ENCODE assay signal across 8 cellular contexts in genomic region chr14:101721951-101722661, GRCh38. TPM values are rescaled to one million over a fixed set of nuclear protein-coding genes. Genes with fewer than 3 reads are reported as not detected.
DNase-seq lines count a peak whose midpoint lies in the region; ATAC-seq and TF ChIP-seq lines count a peak whose summit lies in the region.

No MANE protein-coding gene starts in this region.

- TF ChIP-seq POLR2A in heart left ventricle (IDR thresholded peaks at IDR 0.05) (no peak), upper lobe of left lung (IDR thresholded peaks at IDR 0.05) (peak in 2 of 4 donors; percentile 43 to 60)

- peak overlapping the region in 5 of 6 donors; percentile 42 to 97 (median 82) for H3K27ac Mint-ChIP-seq in naive B cell

- H3K9me3 ChIP-seq in heart left ventricle: no peaks in the 10 kb centered on the region
- H3K9me3 ChIP-seq in mammary epithelial cell (replicated peaks; ENCODE audit: insufficient read depth, low read length): peaks cover 2% of the 10 kb centered on the region
- H3K9me3 ChIP-seq in upper lobe of left lung: no peaks in the 10 kb centered on the region

- 58 to 63% (median 61%) methylated on average over 21 of the region's 21 CpGs for WGBS in heart left ventricle, 4 donors
- WGBS in mammary epithelial cell (ENCODE audit: low coverage, missing lambda C conversion rate): 36% methylated on average over 17 of the region's 21 CpGs
- 48 to 54% methylated on average over 21 of the region's 21 CpGs for WGBS in upper lobe of left lung, 2 donors

- H3K4me3 Mint-ChIP-seq in naive B cell: peak overlapping the region; percentile 15 to 73 (median 69)

- DNase-seq in heart left ventricle (peak in 2 of 5 donors; percentile 45 to 65), cardiac septum (ENCODE audit: low spot score) (no peak), T-helper 9 cell (peak; percentile 67), mammary epithelial cell (peak; percentile 85), naive B cell (peak; percentile 33), upper lobe of left lung (peak in 1 of 2 donors; percentile 76), nucleus accumbens (lab: John Stamatoyannopoulos, UW) (no peak)

- no TSS peak for BruUV-seq in mammary epithelial cell (replicated peaks; lab: Mats Ljungman, UMichigan)

- no peaks in the 10 kb centered on the region for H4K20me1 ChIP-seq in mammary epithelial cell (ENCODE audit: insufficient read depth, low read length)

- dilution Hi-C loops in mammary epithelial cell (cut with HindIII; ENCODE audit: low sequenced_read_pairs): no loop called here

- intact Hi-C loops in heart left ventricle (cut with DNase I): no loop called here
- intact Hi-C loops in cardiac septum (cut with DNase I): no loop called here
- intact Hi-C loops in mammary epithelial cell (cut with micrococcal nuclease): no loop called here

- H3K4me3 ChIP-seq in heart left ventricle (peak overlapping the region in 1 of 12 donors; percentile 31), mammary epithelial cell (replicated peaks in 1 of 3; ENCODE audit: insufficient read depth in 1 of 3, low read depth in 2 of 3, low read length in 3 of 3) (no peak overlapping the region), upper lobe of left lung (no peak overlapping the region)

- H3K79me2 ChIP-seq in mammary epithelial cell (ENCODE audit: insufficient read depth, low read length): no peaks in the 10 kb centered on the region

- peak; percentile 50 to 70 (median 62) for ATAC-seq in heart left ventricle
- ATAC-seq in naive B cell (ENCODE audit: low read depth in 2 of 2): peak; percentile 55 to 69
- peak; percentile 50 to 58 for ATAC-seq in upper lobe of left lung (ENCODE audit: low FRiP score in 2 of 2)
- ATAC-seq in GM19328 (IDR thresholded peaks at IDR 0.05; ENCODE audit: unreplicated experiment): no peak

- peaks cover 0 to 2% (median 0%) of the 10 kb centered on the region in 7 donors for H3K9me3 Mint-ChIP-seq in naive B cell

- H3K36me3 ChIP-seq in heart left ventricle (no peaks in the 10 kb centered on the region), mammary epithelial cell (ENCODE audit: insufficient read depth, low read length) (no peaks in the 10 kb centered on the region), upper lobe of left lung (no peaks in the 10 kb centered on the region)

- no peak for TF ChIP-seq CTCF in heart left ventricle (IDR thresholded peaks at IDR 0.05)
- no peak for TF ChIP-seq CTCF in mammary epithelial cell (conservative IDR thresholded peaks at IDR 0.05 in 1 of 2, IDR thresholded peaks at IDR 0.05 in 1 of 2; ENCODE audit: extremely low read depth in 1 of 2, insufficient read depth in 1 of 2, low read depth in 1 of 2, low read length in 2 of 2)
- TF ChIP-seq CTCF in upper lobe of left lung (IDR thresholded peaks at IDR 0.05): no peak

- TF ChIP-seq EP300 in upper lobe of left lung (IDR thresholded peaks at IDR 0.05): peak in 3 of 4 donors; percentile 57 to 94 (median 83)

- H3K4me2 ChIP-seq in mammary epithelial cell (ENCODE audit: insufficient read depth, low read depth, low read length): peak overlapping the region; percentile 64

- H3K27ac ChIP-seq in heart left ventricle (peak overlapping the region in 8 of 12 donors; percentile 9 to 82 (median 46)), mammary epithelial cell (ENCODE audit: insufficient read depth, low read depth, low read length) (peak overlapping the region; percentile 46), upper lobe of left lung (peak overlapping the region; percentile 70 to 86 (median 79))

- H3K36me3 Mint-ChIP-seq in naive B cell: peaks cover 0 to 7% of the 10 kb centered on the region in 2 donors

- peak overlapping the region; percentile 85 for H2AFZ ChIP-seq in mammary epithelial cell (ENCODE audit: low read depth, low read length)

- no peak overlapping the region for H3K9ac ChIP-seq in mammary epithelial cell (ENCODE audit: insufficient read depth, low read length)

- H3K4me1 Mint-ChIP-seq in naive B cell: peaks cover 10 to 15% (median 15%) of the 10 kb centered on the region in 3 donors

- in situ Hi-C loops in mammary epithelial cell (cut with MboI; ENCODE audit: low sequenced_read_pairs in 2 of 2): no loop called here

- peaks cover 17 to 39% (median 25%) of the 10 kb centered on the region in 3 donors for H3K27me3 Mint-ChIP-seq in naive B cell

- H3K4me1 ChIP-seq in heart left ventricle: peaks cover 3 to 28% (median 10%) of the 10 kb centered on the region in 12 donors
- peaks cover 10% of the 10 kb centered on the region for H3K4me1 ChIP-seq in mammary epithelial cell (ENCODE audit: insufficient read depth, low read length)
- H3K4me1 ChIP-seq in upper lobe of left lung: peaks cover 5 to 9% (median 8%) of the 10 kb centered on the region in 4 donors

- H3K27me3 ChIP-seq in heart left ventricle (no peaks in the 10 kb centered on the region), mammary epithelial cell (ENCODE audit: insufficient read depth, low read length) (no peaks in the 10 kb centered on the region), upper lobe of left lung (no peaks in the 10 kb centered on the region)

- CTCF ChIA-PET in mammary epithelial cell (lab: Charles Lee; ENCODE audit: low non-redundant PET): no interaction called here

RNA-seq across cellular contexts. Expression of gene PPP2R5C, which starts 39.4 kb away (rescaled TPM):
- total RNA-seq in heart left ventricle: 100 to 1,000 TPM; 116 to 248 (median 207) TPM
- polyA plus RNA-seq in heart left ventricle: 100 to 1,000 TPM in 1 of 2 donors, 10 to 100 TPM in 1; 99.4 to 150 TPM
- 202 TPM for total RNA-seq in cardiac septum
- total RNA-seq in mammary epithelial cell: 100 to 1,000 TPM in 1 of 2 donors, 10 to 100 TPM in 1; 85.0 to 110 TPM
- 56.4 TPM for polyA plus RNA-seq in mammary epithelial cell
- polyA minus RNA-seq in mammary epithelial cell: 105 TPM
- polyA plus RNA-seq in naive B cell (ENCODE audit: low read depth in 6 of 6): 100 to 1,000 TPM in 1 of 6 donors, 10 to 100 TPM in 5; 64.5 to 117 (median 92.9) TPM
- total RNA-seq in upper lobe of left lung: 100 to 1,000 TPM; 105 to 208 (median 133) TPM

Comparison
In these comparisons a context has a peak if more than half of its experiments do, and no peak if none do; other contexts are left out.
1. DNase-seq: peak in T-helper 9 cell (single experiment), mammary epithelial cell (single experiment) and naive B cell (single experiment); none in cardiac septum (single experiment) and nucleus accumbens (0 of 56).
2. Peak in every context shown above with its lines, with median percentiles within 50 percentile points of each other: H3K27ac ChIP-seq.